ENCODE assay signal across 23 cellular contexts in the genomic region with DNA sequence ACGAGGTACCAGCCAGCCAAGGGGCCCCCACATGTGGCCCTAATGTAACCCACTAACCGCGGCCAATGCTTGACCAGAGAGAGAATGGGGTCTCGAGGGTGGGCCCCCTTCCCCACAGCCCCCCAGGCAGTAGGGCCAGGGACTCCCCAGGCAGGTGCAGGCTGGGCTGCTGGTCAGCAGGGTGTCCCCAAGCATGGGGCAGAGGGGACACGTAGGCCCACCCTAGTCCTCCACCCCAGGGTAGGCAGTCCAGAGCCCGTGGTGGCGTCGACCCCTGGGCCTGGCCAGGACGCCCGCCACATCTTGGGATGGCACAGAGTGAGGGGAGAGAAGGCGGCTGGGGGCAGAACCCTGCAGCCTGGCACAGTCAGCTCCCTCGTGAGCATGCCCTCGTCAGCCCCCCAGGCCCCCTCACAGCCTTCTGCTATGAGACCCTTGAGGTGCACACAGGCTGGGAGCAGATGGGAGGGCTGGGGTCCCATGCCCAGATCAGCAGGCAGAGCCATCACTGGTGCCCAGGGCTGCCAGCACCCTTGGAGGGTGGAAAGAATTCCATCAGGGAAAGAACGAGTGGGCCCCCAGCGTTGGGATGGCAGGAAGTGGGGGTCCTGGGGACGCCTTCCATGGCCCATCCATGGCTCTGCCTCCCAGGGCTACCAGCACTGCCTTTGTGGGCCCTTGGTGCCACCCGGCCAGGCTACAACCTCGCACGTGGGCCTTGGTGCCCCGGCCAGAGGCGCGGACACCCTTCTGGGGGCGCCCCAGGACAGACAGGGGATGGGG. TPM values are rescaled to one million over a fixed set of nuclear protein-coding genes. Genes with fewer than 3 reads are reported as not detected.
"Had no signal": no experiment of that assay in that cellular context is flagged by ENCODE, and none has a peak within 500 bp of the region (broad histone marks: within the 10 kb centered on the region; RNA-seq: fewer than 3 reads in every experiment).

No MANE protein-coding gene starts in this region.

- H3K27me3 ChIP-seq: thyroid gland had no signal

- H3K27ac ChIP-seq: prostate gland, SK-N-MC, thyroid gland had no signal

- H3K4me1 ChIP-seq: prostate gland had no signal

- H3K9me3 ChIP-seq: esophagus muscularis mucosa, prostate gland, thyroid gland had no signal

- ATAC-seq: activated CD8-positive, alpha-beta T cell treated with anti-CD3 and anti-CD28 coated beads for 36 hours; activated T-cell treated with anti-CD3 and anti-CD28 coated beads, Interleukin-2, amount 50 U/mL, for 4 hours; sciatic nerve had no signal

- H3K36me3 ChIP-seq: esophagus muscularis mucosa, prostate gland, thyroid gland had no signal

- H3K4me3 ChIP-seq: esophagus muscularis mucosa, prostate gland, SK-N-MC, thyroid gland had no signal

- DNase-seq: activated CD4-positive, alpha-beta T cell treated with anti-CD3 and anti-CD28 coated beads for 48 hours; activated CD4-positive, CD25-positive, alpha-beta regulatory T cell; activated CD8-positive, alpha-beta T cell treated with anti-CD3 and anti-CD28 coated beads for 36 hours; activated effector memory CD4-positive, alpha-beta T cell treated with Interleukin-2 at 50 U/mL for 16 hours; activated naive CD4-positive, alpha-beta T cell treated with anti-CD3 and anti-CD28 coated beads, Interleukin-2, amount 50 U/mL, for 16 hours; activated T-cell treated with anti-CD3 and anti-CD28 coated beads, Interleukin-2, amount 50 U/mL, for 4 hours; dermis blood vessel endothelial cell; effector memory CD4-positive, alpha-beta T cell; mammary epithelial cell; stimulated activated CD4-positive, alpha-beta T cell treated with anti-CD3 and anti-CD28 coated beads, Interleukin-4, amount 100 ng/mL, for 4 hours; stimulated activated naive CD4-positive, alpha-beta T cell; T-helper 1 cell; T-helper 9 cell; thyroid gland had no signal

RNA-seq across cellular contexts. Expression of gene TNNT3, which starts 6.1 kb away (rescaled TPM):
- total RNA-seq: activated T-cell treated with anti-CD3 and anti-CD28 coated beads, Interleukin-2, amount 50 U/mL, for 4 hours; bronchial epithelial cell; dermis blood vessel endothelial cell; endothelial cell of umbilical vein; mammary epithelial cell had no signal
- polyA plus RNA-seq: endothelial cell of umbilical vein, mammary epithelial cell, neural cell had no signal

RNA-seq across cellular contexts. Expression of gene PRR33, which starts 33.9 kb away (rescaled TPM):
- total RNA-seq: bronchial epithelial cell, dermis blood vessel endothelial cell, endothelial cell of umbilical vein, esophagus muscularis mucosa, mammary epithelial cell, omental fat pad, sciatic nerve, thyroid gland, urinary bladder had no signal
- polyA plus RNA-seq: endothelial cell of umbilical vein, mammary epithelial cell, neural cell had no signal
